8 cellular contexts compared by ENCODE assay signal in genomic region chr12:47820631-47821345, GRCh38. TPM values are rescaled to one million over a fixed set of nuclear protein-coding genes. Genes with fewer than 3 reads are reported as not detected.
DNase-seq lines count a peak whose midpoint lies in the region; ATAC-seq and TF ChIP-seq lines count a peak whose summit lies in the region.

No MANE protein-coding gene starts in this region.

- DNase-seq in activated CD8-positive, alpha-beta memory T cell treated with anti-CD3 and anti-CD28 coated beads, Interleukin-2, amount 10 ng/mL, durations not matched to agents 7 days and 5 days, result no peak
- no peak for DNase-seq in activated CD8-positive, alpha-beta memory T cell treated with anti-CD3 and anti-CD28 coated beads for 24 hours
- DNase-seq in SW 1271 (lab: John Stamatoyannopoulos, UW) (peak; percentile 76 to 83), epidermal melanocyte (ENCODE audit: insufficient read length, low spot score) (peak; percentile 92), mucosa of descending colon (peak; percentile 58 to 74 (median 63))

- TF ChIP-seq CTCF in mucosa of descending colon (IDR thresholded peaks at IDR 0.05), result no peak

- peak overlapping the region; percentile 95 for H3K27ac ChIP-seq in urinary bladder (ENCODE audit: low read depth)

- peaks cover 62% of the 10 kb centered on the region for H3K4me1 Mint-ChIP-seq in activated CD8-positive, alpha-beta memory T cell treated with anti-CD3 and anti-CD28 coated beads, Interleukin-2, amount 10 ng/mL, durations not matched to agents 7 days and 5 days

- intact Hi-C loops in mucosa of descending colon (cut with DNase I, micrococcal nuclease), result no loop called here

- H3K4me3 Mint-ChIP-seq in activated CD8-positive, alpha-beta memory T cell treated with anti-CD3 and anti-CD28 coated beads, Interleukin-2, amount 10 ng/mL, durations not matched to agents 7 days and 5 days, result peak overlapping the region; percentile 79

- ATAC-seq in activated CD8-positive, alpha-beta memory T cell treated with anti-CD3 and anti-CD28 coated beads, Interleukin-2, amount 10 ng/mL, durations not matched to agents 7 days and 5 days, result no peak
- ATAC-seq in mucosa of descending colon (peak; percentile 48), GM18870 (IDR thresholded peaks at IDR 0.05; ENCODE audit: unreplicated experiment) (no peak), HG02798 (IDR thresholded peaks at IDR 0.05; ENCODE audit: poor library complexity, unreplicated experiment) (no peak)

- H3K27me3 Mint-ChIP-seq in activated CD8-positive, alpha-beta memory T cell treated with anti-CD3 and anti-CD28 coated beads, Interleukin-2, amount 10 ng/mL, durations not matched to agents 7 days and 5 days, result no peaks in the 10 kb centered on the region

- H3K9me3 ChIP-seq in mucosa of descending colon, result no peaks in the 10 kb centered on the region

- peaks cover 24% of the 10 kb centered on the region for H3K36me3 Mint-ChIP-seq in activated CD8-positive, alpha-beta memory T cell treated with anti-CD3 and anti-CD28 coated beads, Interleukin-2, amount 10 ng/mL, durations not matched to agents 7 days and 5 days

- CTCF ChIA-PET in activated CD8-positive, alpha-beta memory T cell treated with anti-CD3 and anti-CD28 coated beads, Interleukin-2, amount 10 ng/mL, durations not matched to agents 7 days and 5 days (lab: Charles Lee), result interaction anchor here (1.4 to 27.3 kb wide), 4 partner anchors 13 to 42 kb away, joined by 4 to 775 read pairs (median 70); no protein-coding TSS in a partner anchor

- no peaks in the 10 kb centered on the region for H3K9me3 Mint-ChIP-seq in activated CD8-positive, alpha-beta memory T cell treated with anti-CD3 and anti-CD28 coated beads, Interleukin-2, amount 10 ng/mL, durations not matched to agents 7 days and 5 days (ENCODE audit: low read depth)

- 20% methylated on average over 17 of the region's 17 CpGs for WGBS in urinary bladder

- H3K4me3 ChIP-seq in mucosa of descending colon, result peak overlapping the region; percentile 68
- H3K4me3 ChIP-seq in urinary bladder (ENCODE audit: low read depth, low read length), result peak overlapping the region; percentile 81

- H3K36me3 ChIP-seq in mucosa of descending colon (ENCODE audit: low read depth), result no peaks in the 10 kb centered on the region
- no peaks in the 10 kb centered on the region for H3K36me3 ChIP-seq in urinary bladder (ENCODE audit: insufficient read depth)

- H3K4me1 ChIP-seq in mucosa of descending colon (ENCODE audit: low read depth), result peaks cover 29% of the 10 kb centered on the region
- H3K4me1 ChIP-seq in urinary bladder (ENCODE audit: insufficient read depth), result peaks cover 2% of the 10 kb centered on the region

- peak overlapping the region; percentile 45 for H3K27ac Mint-ChIP-seq in activated CD8-positive, alpha-beta memory T cell treated with anti-CD3 and anti-CD28 coated beads, Interleukin-2, amount 10 ng/mL, durations not matched to agents 7 days and 5 days

RNA-seq across cellular contexts. Expression of gene HDAC7, which starts 1.1 kb away (rescaled TPM):
- 100 to 1,000 TPM; 226 to 284 TPM for total RNA-seq in activated CD8-positive, alpha-beta memory T cell treated with anti-CD3 and anti-CD28 coated beads, Interleukin-2, amount 10 ng/mL, durations not matched to agents 7 days and 5 days
- total RNA-seq in mucosa of descending colon (10 to 100 TPM; 19.5 to 67.4 (median 33.2) TPM), urinary bladder (26.8 TPM)
- polyA plus RNA-seq in urinary bladder, result 92.4 TPM

RNA-seq across cellular contexts. Expression of gene SLC48A1, which starts 47.8 kb away (rescaled TPM):
- 10 to 100 TPM; 13.9 to 18.5 TPM for total RNA-seq in activated CD8-positive, alpha-beta memory T cell treated with anti-CD3 and anti-CD28 coated beads, Interleukin-2, amount 10 ng/mL, durations not matched to agents 7 days and 5 days
- total RNA-seq in mucosa of descending colon (10 to 100 TPM; 17.2 to 35.4 (median 19.1) TPM), urinary bladder (8.6 TPM)
- 31.1 TPM for polyA plus RNA-seq in urinary bladder

Comparison
In these comparisons a context has a peak if more than half of its experiments do, and no peak if none do; other contexts are left out.
1. DNase-seq: peak in SW 1271 (2 of 2), epidermal melanocyte (single experiment) and mucosa of descending colon (3 of 3); none in activated CD8-positive, alpha-beta memory T cell treated with anti-CD3 and anti-CD28 coated beads, Interleukin-2, amount 10 ng/mL, durations not matched to agents 7 days and 5 days (single experiment) and activated CD8-positive, alpha-beta memory T cell treated with anti-CD3 and anti-CD28 coated beads for 24 hours (single experiment).